8 cellular contexts compared by ENCODE assay signal in the genomic region with DNA sequence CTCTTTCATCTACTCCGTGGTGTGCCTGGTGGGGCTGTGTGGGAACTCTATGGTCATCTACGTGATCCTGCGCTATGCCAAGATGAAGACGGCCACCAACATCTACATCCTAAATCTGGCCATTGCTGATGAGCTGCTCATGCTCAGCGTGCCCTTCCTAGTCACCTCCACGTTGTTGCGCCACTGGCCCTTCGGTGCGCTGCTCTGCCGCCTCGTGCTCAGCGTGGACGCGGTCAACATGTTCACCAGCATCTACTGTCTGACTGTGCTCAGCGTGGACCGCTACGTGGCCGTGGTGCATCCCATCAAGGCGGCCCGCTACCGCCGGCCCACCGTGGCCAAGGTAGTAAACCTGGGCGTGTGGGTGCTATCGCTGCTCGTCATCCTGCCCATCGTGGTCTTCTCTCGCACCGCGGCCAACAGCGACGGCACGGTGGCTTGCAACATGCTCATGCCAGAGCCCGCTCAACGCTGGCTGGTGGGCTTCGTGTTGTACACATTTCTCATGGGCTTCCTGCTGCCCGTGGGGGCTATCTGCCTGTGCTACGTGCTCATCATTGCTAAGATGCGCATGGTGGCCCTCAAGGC. TPM values are rescaled to one million over a fixed set of nuclear protein-coding genes. Genes with fewer than 3 reads are reported as not detected.
DNase-seq lines count a peak whose midpoint lies in the region; ATAC-seq and TF ChIP-seq lines count a peak whose summit lies in the region.

No MANE protein-coding gene starts in this region.

- no peak overlapping the region for H2AK5ac ChIP-seq in trophoblast cell (ENCODE audit: low read length)

- H3K4me1 ChIP-seq in Caco-2 (peaks cover 14% of the 10 kb centered on the region), trophoblast cell (ENCODE audit: control insufficient read depth in 1 of 2, insufficient read depth in 2 of 2, low read length in 2 of 2) (peaks cover 9 to 14% of the 10 kb centered on the region in 2 experiments)

- CTCF ChIA-PET in Caco-2 (lab: Charles Lee), result no interaction called here

- DNase-seq in Caco-2 (no peak), left cardiac atrium (no peak), trophoblast cell (no peak), NCI-H2107 treated with DMSO at 0.1 percent for 48 hours (lab: John Stamatoyannopoulos, UW; ENCODE audit: unreplicated experiment) (no peak), GOT3 (lab: John Stamatoyannopoulos, UW) (no peak)
- DNase-seq in activated T-cell treated with anti-CD3 and anti-CD28 coated beads, Interleukin-2, amount 50 U/mL, for 72 hours, result no peak
- DNase-seq in stimulated activated naive CD4-positive, alpha-beta T cell treated with Interleukin-2 at 50 U/mL for 16 hours (lab: John Stamatoyannopoulos, UW), result no peak

- H2BK5ac ChIP-seq in trophoblast cell (ENCODE audit: low read depth, low read length, poor library complexity), result no peak overlapping the region

- H3K4ac ChIP-seq in trophoblast cell (ENCODE audit: low read depth, low read length), result no peak overlapping the region

- peaks cover 16% of the 10 kb centered on the region for H3K36me3 Mint-ChIP-seq in Caco-2 (ENCODE audit: insufficient read depth, unreplicated experiment)
- peaks cover 0 to 3% of the 10 kb centered on the region in 2 donors for H3K36me3 Mint-ChIP-seq in activated T-cell treated with anti-CD3 and anti-CD28 coated beads, Interleukin-2, amount 50 U/mL, for 72 hours (ENCODE audit: insufficient read depth in 2 of 2)

- no peak overlapping the region for H3K27ac ChIP-seq in trophoblast cell (ENCODE audit: low read depth, low read length)

- TF ChIP-seq CTCF in Caco-2 (IDR thresholded peaks at IDR 0.05; ENCODE audit: insufficient read depth in 1 of 2, low read depth in 1 of 2, low read length in 1 of 2, severe bottlenecking in 1 of 2, unreplicated experiment in 1 of 2), result no peak

- no peak overlapping the region for H2BK120ac ChIP-seq in trophoblast cell (ENCODE audit: insufficient read depth, low read length, poor library complexity)

- no peak overlapping the region for H2BK12ac ChIP-seq in trophoblast cell (ENCODE audit: low read length)

- H3K9ac ChIP-seq in trophoblast cell (ENCODE audit: low read length), result no peak overlapping the region

- no peak overlapping the region for H3K27ac Mint-ChIP-seq in Caco-2 (ENCODE audit: unreplicated experiment)
- no peak overlapping the region for H3K27ac Mint-ChIP-seq in activated T-cell treated with anti-CD3 and anti-CD28 coated beads, Interleukin-2, amount 50 U/mL, for 72 hours

- H4K8ac ChIP-seq in trophoblast cell (ENCODE audit: low read depth, low read length), result no peak overlapping the region

- H2AFZ ChIP-seq in trophoblast cell (ENCODE audit: insufficient read depth, low read length, poor library complexity), result no peak overlapping the region

- no peak overlapping the region for H3K14ac ChIP-seq in trophoblast cell (ENCODE audit: low read length)

- no TSS peak for BruUV-seq in Caco-2 (replicated peaks; lab: Mats Ljungman, UMichigan)

- H3K36me3 ChIP-seq in Caco-2 (ENCODE audit: control insufficient read depth, insufficient read depth, low read length) (no peaks in the 10 kb centered on the region; the same call in 1 of the 2 replicates), trophoblast cell (ENCODE audit: control insufficient read depth in 1 of 2, insufficient read depth in 2 of 2, low read length in 2 of 2) (no peaks in the 10 kb centered on the region)

- H3K4me2 ChIP-seq in trophoblast cell (ENCODE audit: low read length), result peak overlapping the region; percentile 53

- intact Hi-C loops in Caco-2 (cut with micrococcal nuclease; ENCODE audit: unreplicated experiment), result loop anchor here (5.0 kb wide), 2 partner anchors 242 to 962 kb away; no protein-coding TSS in a partner anchor
- intact Hi-C loops in left cardiac atrium (cut with DNase I), result no loop called here

- no peaks in the 10 kb centered on the region for H3K9me3 Mint-ChIP-seq in Caco-2 (ENCODE audit: unreplicated experiment)
- peaks cover 0 to 2% of the 10 kb centered on the region in 2 donors for H3K9me3 Mint-ChIP-seq in activated T-cell treated with anti-CD3 and anti-CD28 coated beads, Interleukin-2, amount 50 U/mL, for 72 hours

- peak overlapping the region; percentile 94 for H3K4me3 Mint-ChIP-seq in Caco-2 (ENCODE audit: unreplicated experiment)
- peak overlapping the region; percentile 53 to 77 for H3K4me3 Mint-ChIP-seq in activated T-cell treated with anti-CD3 and anti-CD28 coated beads, Interleukin-2, amount 50 U/mL, for 72 hours

- H3K9me3 ChIP-seq in Caco-2 (no peaks in the 10 kb centered on the region), trophoblast cell (ENCODE audit: insufficient read depth, low read depth, low read length) (peaks cover 16% of the 10 kb centered on the region)

- no peaks in the 10 kb centered on the region for H3K27me3 Mint-ChIP-seq in Caco-2 (ENCODE audit: insufficient read depth, unreplicated experiment)
- H3K27me3 Mint-ChIP-seq in activated T-cell treated with anti-CD3 and anti-CD28 coated beads, Interleukin-2, amount 50 U/mL, for 72 hours (ENCODE audit: low read depth), result peaks cover 68% of the 10 kb centered on the region

- no peaks in the 10 kb centered on the region for H3K79me1 ChIP-seq in trophoblast cell (ENCODE audit: low read length)

- H4K12ac ChIP-seq in trophoblast cell (ENCODE audit: low read depth, low read length), result no peak overlapping the region

- H4K91ac ChIP-seq in trophoblast cell (ENCODE audit: low read depth, low read length), result no peak overlapping the region

- H3K4me3 ChIP-seq in Caco-2 (ENCODE audit: low read depth, low read length) (peak overlapping the region; percentile 49), trophoblast cell (ENCODE audit: low read depth, low read length) (no peak overlapping the region)

- no peak overlapping the region for H3K18ac ChIP-seq in trophoblast cell (ENCODE audit: low read length)

- peaks cover 19% of the 10 kb centered on the region for H3K4me1 Mint-ChIP-seq in Caco-2 (ENCODE audit: low read depth, unreplicated experiment)
- H3K4me1 Mint-ChIP-seq in activated T-cell treated with anti-CD3 and anti-CD28 coated beads, Interleukin-2, amount 50 U/mL, for 72 hours (ENCODE audit: low read depth), result peaks cover 31% of the 10 kb centered on the region

- POLR2A ChIA-PET in Caco-2 (lab: Charles Lee), result no interaction called here

- no peaks in the 10 kb centered on the region for H3K27me3 ChIP-seq in Caco-2 (replicated peaks; ENCODE audit: control insufficient read depth, insufficient read depth, low read length)
- H3K27me3 ChIP-seq in trophoblast cell (ENCODE audit: insufficient read depth, low read length), result peaks cover 49% of the 10 kb centered on the region

- no peak overlapping the region for H3K23ac ChIP-seq in trophoblast cell (ENCODE audit: low read length)

- no peak for ATAC-seq in activated T-cell treated with anti-CD3 and anti-CD28 coated beads, Interleukin-2, amount 50 U/mL, for 72 hours (replicated peaks in 1 of 2)
- ATAC-seq in left cardiac atrium (peak; percentile 2 to 5), HG02981 (IDR thresholded peaks at IDR 0.05; ENCODE audit: unreplicated experiment) (no peak)

- H3K79me2 ChIP-seq in trophoblast cell (ENCODE audit: control insufficient read depth, insufficient read depth, low read length, poor library complexity), result no peaks in the 10 kb centered on the region

- WGBS in trophoblast cell (ENCODE audit: extremely low coverage, insufficient coverage, insufficient read length), result no CpG with 5 or more reads among the region's 39 CpGs

RNA-seq across cellular contexts. Expression of a gene that starts 2.0 kb away (rescaled TPM):
- total RNA-seq in Caco-2 (2022), result 8.5 and 9.6 TPM in 2 replicates
- not detected for total RNA-seq in activated T-cell treated with anti-CD3 and anti-CD28 coated beads, Interleukin-2, amount 50 U/mL, for 72 hours
- 1 to 10 TPM; 1.0 to 1.3 TPM for total RNA-seq in left cardiac atrium
- 0.01 TPM in 1 of 2 replicates, not detected in the other for polyA plus RNA-seq in trophoblast cell (2013)

RNA-seq across cellular contexts. Expression of a gene that starts 46.2 kb away (rescaled TPM):
- total RNA-seq in Caco-2 (2022) (not detected in 2 replicates), left cardiac atrium (10 to 100 TPM; 31.8 to 47.4 TPM)
- total RNA-seq in activated T-cell treated with anti-CD3 and anti-CD28 coated beads, Interleukin-2, amount 50 U/mL, for 72 hours, result not detected
- not detected in 2 replicates for polyA plus RNA-seq in trophoblast cell (2013)

Comparison
In these comparisons a context has a peak if more than half of its experiments do, and no peak if none do; other contexts are left out.
1. ATAC-seq: peak in left cardiac atrium (2 of 2); none in activated T-cell treated with anti-CD3 and anti-CD28 coated beads, Interleukin-2, amount 50 U/mL, for 72 hours (0 of 2) and HG02981 (single experiment).
2. RNA of a gene that starts 46.2 kb away (total RNA-seq): 31.8 to 47.4 TPM in left cardiac atrium; not detected in Caco-2 and not detected in activated T-cell treated with anti-CD3 and anti-CD28 coated beads, Interleukin-2, amount 50 U/mL, for 72 hours; every median in the first group is over 10 times any median in the second.